ENCODE assay signal across 9 cellular contexts in the genomic region with DNA sequence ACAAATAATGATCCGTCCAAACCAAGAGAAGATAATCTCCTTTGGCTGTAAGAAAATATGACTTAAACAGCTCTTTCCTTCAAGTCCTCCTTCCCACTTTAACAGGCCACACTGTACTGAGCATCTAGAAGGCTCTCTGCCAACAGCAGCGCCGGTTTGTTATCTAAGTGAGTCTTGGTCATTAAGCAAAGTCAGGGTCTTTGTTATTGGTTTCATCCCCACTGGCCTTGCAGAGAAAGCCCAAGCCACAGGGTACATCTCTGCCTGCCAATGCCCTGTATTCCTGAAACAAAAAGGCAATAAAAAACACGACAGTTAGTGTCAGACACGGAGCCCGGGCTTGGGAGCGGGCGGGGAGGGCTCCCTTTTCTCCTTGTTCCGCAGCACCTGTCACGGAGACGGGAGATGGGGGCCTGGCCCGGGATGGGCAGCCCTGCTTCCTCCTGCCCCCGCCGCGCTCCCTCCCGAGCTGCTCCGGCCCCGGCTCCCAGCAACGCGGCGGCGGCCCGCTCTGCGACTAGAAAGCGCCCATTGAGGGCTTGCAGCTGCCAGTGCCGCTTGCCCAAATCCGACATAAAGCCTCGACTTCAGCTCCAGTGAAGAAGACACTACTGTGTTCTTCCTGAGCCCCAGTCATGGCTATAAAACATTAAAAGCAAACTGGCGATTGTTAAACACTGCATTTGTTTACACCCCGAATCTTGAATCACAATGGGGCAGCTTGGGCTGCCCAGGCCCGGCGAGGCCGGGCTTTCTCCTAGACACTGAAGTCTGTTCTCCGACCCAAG. TPM values are rescaled to one million over a fixed set of nuclear protein-coding genes. Genes with fewer than 3 reads are reported as not detected.
DNase-seq lines count a peak whose midpoint lies in the region; ATAC-seq and TF ChIP-seq lines count a peak whose summit lies in the region.
"Had no signal": no experiment of that assay in that cellular context is flagged by ENCODE, and none has a peak within 500 bp of the region (broad histone marks: within the 10 kb centered on the region; RNA-seq: fewer than 3 reads in every experiment).

No MANE protein-coding gene starts in this region.

- intact Hi-C loops in posterior cingulate gyrus (cut with DNase I) = loop anchor here (1.0 kb wide), 1 partner anchor 28 kb away; a partner anchor contains a TSS

- TF ChIP-seq CTCF in brain microvascular endothelial cell (IDR thresholded peaks at IDR 0.05; ENCODE audit: low read depth, low read length, missing control alignments) = no peak

- no peak for ATAC-seq in GM21717 (IDR thresholded peaks at IDR 0.05; ENCODE audit: unreplicated experiment)

- no peaks in the 10 kb centered on the region for H3K27me3 ChIP-seq in brain microvascular endothelial cell (replicated peaks)

- peak overlapping the region; percentile 35 for H3K4me3 ChIP-seq in brain microvascular endothelial cell (ENCODE audit: low read depth, low read length)
- peak overlapping the region; percentile 14 for H3K4me3 ChIP-seq in iPS-11a (ENCODE audit: low read depth, low read length)

- DNase-seq in G401 (ENCODE audit: low spot score) (peak; percentile 74), brain microvascular endothelial cell (no peak), posterior cingulate gyrus (peak; percentile 80 to 99 (median 86)), NCI-H1694 (lab: John Stamatoyannopoulos, UW) (no peak), epidermal melanocyte (ENCODE audit: insufficient read length, low spot score) (no peak)
- DNase-seq in activated T-cell treated with anti-CD3 and anti-CD28 coated beads, Interleukin-2, amount 50 U/mL, for 1 hour = no peak
- DNase-seq: CD4-positive, alpha-beta T cell had no signal

- no peak overlapping the region for H3K27ac ChIP-seq in brain microvascular endothelial cell

- H3K36me3 ChIP-seq in brain microvascular endothelial cell (replicated peaks) = no peaks in the 10 kb centered on the region

- in situ Hi-C loops in G401 (cut with HindIII; ENCODE audit: low sequenced_read_pairs) = no loop called here
- in situ Hi-C loops in brain microvascular endothelial cell (cut with HindIII; ENCODE audit: low pct_ligation_motif_present, low sequenced_read_pairs) = no loop called here

RNA-seq across cellular contexts. Expression of a gene that starts 28.1 kb away (rescaled TPM):
- total RNA-seq in G401 (2014; rRNA removed; shearing (Covaris generic)) = 13.2 and 18.9 TPM in 2 replicates

Comparison
In these comparisons a context has a peak if more than half of its experiments do, and no peak if none do; other contexts are left out.
1. DNase-seq: peak in G401 (single experiment) and posterior cingulate gyrus (10 of 10); none in brain microvascular endothelial cell (single experiment), NCI-H1694 (single experiment), epidermal melanocyte (single experiment) and activated T-cell treated with anti-CD3 and anti-CD28 coated beads, Interleukin-2, amount 50 U/mL, for 1 hour (single experiment).